Comparison of ENCODE assay signal across 32 cellular contexts in genomic region chr14:23751591-23751990, GRCh38.
"Had no signal": no experiment of that assay in that cellular context is flagged by ENCODE, and none has a peak within 500 bp of the region (broad histone marks: within the 10 kb centered on the region; RNA-seq: fewer than 3 reads in every experiment).

No MANE protein-coding gene starts in this region.

- H3K4me3 ChIP-seq: esophagus squamous epithelium, right atrium auricular region, spleen, thyroid gland, upper lobe of left lung, vagina had no signal

- DNase-seq: activated CD4-positive, alpha-beta T cell treated with anti-CD3 and anti-CD28 coated beads for 48 hours; activated CD4-positive, alpha-beta T cell treated with anti-CD3 and anti-CD28 coated beads, Interleukin-2, amount 50 U/mL, for 48 hours; activated CD8-positive, alpha-beta memory T cell treated with anti-CD3 and anti-CD28 coated beads, Interleukin-2, amount 50 U/mL, for 4 hours; activated gamma-delta T cell; activated naive CD4-positive, alpha-beta T cell treated with anti-CD3 and anti-CD28 coated beads, Interleukin-2, amount 50 U/mL, for 16 hours; activated T-cell treated with anti-CD3 and anti-CD28 coated beads, Interleukin-2, amount 50 U/mL, for 1 hour; amniotic stem cell; dermis blood vessel endothelial cell; effector CD8-positive, alpha-beta T cell; esophagus squamous epithelium; foreskin melanocyte; left cardiac atrium; mammary epithelial cell; naive thymus-derived CD8-positive, alpha-beta T cell; nucleus accumbens; spleen; stimulated activated CD4-positive, alpha-beta T cell treated with anti-CD3 and anti-CD28 coated beads, Interleukin-2, amount 100 ng/mL, for 48 hours; stimulated activated naive CD4-positive, alpha-beta T cell treated with Interleukin-2 at 50 U/mL for 16 hours; thyroid gland; upper lobe of left lung had no signal

- H3K4me3 Mint-ChIP-seq: activated T-helper 1 cell treated with anti-CD3 and anti-CD28 coated beads, Interleukin-12 subunit alpha, Interleukin-12 subunit beta, Interleukin-2, Interleukin-4 antibody, amounts not matched to agents 30 ng/mL and 10 ng/mL and 1 ng/mL, durations not matched to agents 14 hours and 24 hours and 36 hours; mesothelial cell of epicardium; naive thymus-derived CD8-positive, alpha-beta T cell; neural crest cell had no signal

- H3K27ac Mint-ChIP-seq: activated T-helper 1 cell treated with anti-CD3 and anti-CD28 coated beads, Interleukin-12 subunit alpha, Interleukin-12 subunit beta, Interleukin-2, Interleukin-4 antibody, amounts not matched to agents 30 ng/mL and 10 ng/mL and 1 ng/mL, durations not matched to agents 14 hours and 24 hours and 36 hours; mesothelial cell of epicardium; naive thymus-derived CD8-positive, alpha-beta T cell had no signal

- H3K9me3 ChIP-seq: esophagus squamous epithelium, right atrium auricular region, spleen, thyroid gland, upper lobe of left lung, vagina had no signal

- H3K9me3 Mint-ChIP-seq: activated T-helper 1 cell treated with anti-CD3 and anti-CD28 coated beads, Interleukin-12 subunit alpha, Interleukin-12 subunit beta, Interleukin-2, Interleukin-4 antibody, amounts not matched to agents 30 ng/mL and 10 ng/mL and 1 ng/mL, durations not matched to agents 14 hours and 24 hours and 36 hours had no signal

- H3K27me3 ChIP-seq: right atrium auricular region, spleen, thyroid gland, upper lobe of left lung, vagina had no signal

- FAIRE-seq: colon, endometrium, islet of Langerhans, TTC549 had no signal

- H3K4me1 Mint-ChIP-seq: mesothelial cell of epicardium; naive thymus-derived CD8-positive, alpha-beta T cell; neural crest cell had no signal

- H3K4me1 ChIP-seq: esophagus squamous epithelium, parathyroid adenoma, right atrium auricular region, spleen, thyroid gland, upper lobe of left lung, vagina had no signal

- H3K36me3 ChIP-seq: esophagus squamous epithelium, right atrium auricular region, spleen, thyroid gland, upper lobe of left lung, vagina had no signal

- H3K36me3 Mint-ChIP-seq: mesothelial cell of epicardium; naive thymus-derived CD8-positive, alpha-beta T cell had no signal

- H3K27ac ChIP-seq: epithelial cell of prostate, esophagus squamous epithelium, parathyroid adenoma, right atrium auricular region, spleen, thyroid gland, upper lobe of left lung, vagina, VCaP had no signal
